ENCODE assay signal across 12 cellular contexts in genomic region chr10:132328738-132329137, GRCh38. TPM values are rescaled to one million over a fixed set of nuclear protein-coding genes. Genes with fewer than 3 reads are reported as not detected.
DNase-seq lines count a peak whose midpoint lies in the region; ATAC-seq and TF ChIP-seq lines count a peak whose summit lies in the region.
"Had no signal": no experiment of that assay in that cellular context is flagged by ENCODE, and none has a peak within 500 bp of the region (broad histone marks: within the 10 kb centered on the region; RNA-seq: fewer than 3 reads in every experiment).

No MANE protein-coding gene starts in this region.

- peaks cover 53% of the 10 kb centered on the region for H3K4me1 Mint-ChIP-seq in activated CD8-positive, alpha-beta memory T cell treated with anti-CD3 and anti-CD28 coated beads, Interleukin-2, amount 10 ng/mL, durations not matched to agents 7 days and 5 days
- H3K4me1 Mint-ChIP-seq in activated T-helper 1 cell treated with anti-CD3 and anti-CD28 coated beads, Interleukin-12 subunit alpha, Interleukin-12 subunit beta, Interleukin-2, Interleukin-4 antibody, amounts not matched to agents 30 ng/mL and 10 ng/mL and 1 ng/mL, durations not matched to agents 14 hours and 24 hours and 36 hours (ENCODE audit: low read depth): peaks cover 62% of the 10 kb centered on the region
- H3K4me1 Mint-ChIP-seq in stimulated activated effector memory CD8-positive, alpha-beta T cell treated with anti-CD3 and anti-CD28 coated beads, Interleukin-12 subunit alpha, Interleukin-12 subunit beta, amount 100 ng/mL, for 72 hours: peaks cover 79% of the 10 kb centered on the region

- H3K27ac ChIP-seq in left ventricle myocardium inferior (replicated peaks) (peak overlapping the region; percentile 25), WERI-Rb-1 (no peak overlapping the region)

- intact Hi-C loops in activated T-helper 1 cell treated with anti-CD3 and anti-CD28 coated beads, Interleukin-12 subunit alpha, Interleukin-12 subunit beta, Interleukin-2, Interleukin-4 antibody, amounts not matched to agents 30 ng/mL and 10 ng/mL and 1 ng/mL, durations not matched to agents 14 hours and 24 hours and 36 hours (cut with micrococcal nuclease): no loop called here
- intact Hi-C loops in left ventricle myocardium inferior (cut with micrococcal nuclease): no loop called here

- H3K9me3 Mint-ChIP-seq in activated CD8-positive, alpha-beta memory T cell treated with anti-CD3 and anti-CD28 coated beads, Interleukin-2, amount 10 ng/mL, durations not matched to agents 7 days and 5 days (ENCODE audit: low read depth): peaks cover 3% of the 10 kb centered on the region
- no peaks in the 10 kb centered on the region for H3K9me3 Mint-ChIP-seq in activated T-helper 1 cell treated with anti-CD3 and anti-CD28 coated beads, Interleukin-12 subunit alpha, Interleukin-12 subunit beta, Interleukin-2, Interleukin-4 antibody, amounts not matched to agents 30 ng/mL and 10 ng/mL and 1 ng/mL, durations not matched to agents 14 hours and 24 hours and 36 hours
- no peaks in the 10 kb centered on the region for H3K9me3 Mint-ChIP-seq in stimulated activated effector memory CD8-positive, alpha-beta T cell treated with anti-CD3 and anti-CD28 coated beads, Interleukin-12 subunit alpha, Interleukin-12 subunit beta, amount 100 ng/mL, for 72 hours

- H3K9me3 ChIP-seq in left ventricle myocardium inferior (replicated peaks): no peaks in the 10 kb centered on the region
- no peaks in the 10 kb centered on the region for H3K9me3 ChIP-seq in WERI-Rb-1 (ENCODE audit: severe bottlenecking)

- H3K4me3 ChIP-seq in left ventricle myocardium inferior (no peak overlapping the region), WERI-Rb-1 (ENCODE audit: low read depth, low read length) (no peak overlapping the region)

- no peak for ATAC-seq in activated CD8-positive, alpha-beta memory T cell treated with anti-CD3 and anti-CD28 coated beads, Interleukin-2, amount 10 ng/mL, durations not matched to agents 7 days and 5 days
- ATAC-seq in stimulated activated effector memory CD8-positive, alpha-beta T cell treated with anti-CD3 and anti-CD28 coated beads, Interleukin-12 subunit alpha, Interleukin-12 subunit beta, amount 100 ng/mL, for 72 hours: no peak
- no peak for ATAC-seq in HG03135 (IDR thresholded peaks at IDR 0.05; ENCODE audit: unreplicated experiment)
- ATAC-seq in GM19467 (IDR thresholded peaks at IDR 0.05; ENCODE audit: unreplicated experiment): no peak

- CTCF ChIA-PET in activated CD8-positive, alpha-beta memory T cell treated with anti-CD3 and anti-CD28 coated beads, Interleukin-2, amount 10 ng/mL, durations not matched to agents 7 days and 5 days (lab: Charles Lee): interaction anchor here (1.2 kb wide), 1 partner anchor 14 kb away, joined by 3 read pairs; no protein-coding TSS in a partner anchor

- H3K27ac Mint-ChIP-seq in activated CD8-positive, alpha-beta memory T cell treated with anti-CD3 and anti-CD28 coated beads, Interleukin-2, amount 10 ng/mL, durations not matched to agents 7 days and 5 days: no peak overlapping the region
- peak overlapping the region; percentile 15 for H3K27ac Mint-ChIP-seq in activated T-helper 1 cell treated with anti-CD3 and anti-CD28 coated beads, Interleukin-12 subunit alpha, Interleukin-12 subunit beta, Interleukin-2, Interleukin-4 antibody, amounts not matched to agents 30 ng/mL and 10 ng/mL and 1 ng/mL, durations not matched to agents 14 hours and 24 hours and 36 hours
- no peak overlapping the region for H3K27ac Mint-ChIP-seq in stimulated activated effector memory CD8-positive, alpha-beta T cell treated with anti-CD3 and anti-CD28 coated beads, Interleukin-12 subunit alpha, Interleukin-12 subunit beta, amount 100 ng/mL, for 72 hours

- H3K4me1 ChIP-seq in left ventricle myocardium inferior: peaks cover 54% of the 10 kb centered on the region

- H3K36me3 ChIP-seq in left ventricle myocardium inferior (no peaks in the 10 kb centered on the region), WERI-Rb-1 (peaks cover 22% of the 10 kb centered on the region)

- H3K36me3 Mint-ChIP-seq in activated CD8-positive, alpha-beta memory T cell treated with anti-CD3 and anti-CD28 coated beads, Interleukin-2, amount 10 ng/mL, durations not matched to agents 7 days and 5 days: peaks cover 55% of the 10 kb centered on the region
- peaks cover 40% of the 10 kb centered on the region for H3K36me3 Mint-ChIP-seq in activated T-helper 1 cell treated with anti-CD3 and anti-CD28 coated beads, Interleukin-12 subunit alpha, Interleukin-12 subunit beta, Interleukin-2, Interleukin-4 antibody, amounts not matched to agents 30 ng/mL and 10 ng/mL and 1 ng/mL, durations not matched to agents 14 hours and 24 hours and 36 hours (ENCODE audit: low read depth)
- H3K36me3 Mint-ChIP-seq in stimulated activated effector memory CD8-positive, alpha-beta T cell treated with anti-CD3 and anti-CD28 coated beads, Interleukin-12 subunit alpha, Interleukin-12 subunit beta, amount 100 ng/mL, for 72 hours: peaks cover 70% of the 10 kb centered on the region

- peak overlapping the region; percentile 84 for H3K4me3 Mint-ChIP-seq in activated CD8-positive, alpha-beta memory T cell treated with anti-CD3 and anti-CD28 coated beads, Interleukin-2, amount 10 ng/mL, durations not matched to agents 7 days and 5 days
- peak overlapping the region; percentile 27 for H3K4me3 Mint-ChIP-seq in activated T-helper 1 cell treated with anti-CD3 and anti-CD28 coated beads, Interleukin-12 subunit alpha, Interleukin-12 subunit beta, Interleukin-2, Interleukin-4 antibody, amounts not matched to agents 30 ng/mL and 10 ng/mL and 1 ng/mL, durations not matched to agents 14 hours and 24 hours and 36 hours
- H3K4me3 Mint-ChIP-seq in stimulated activated effector memory CD8-positive, alpha-beta T cell treated with anti-CD3 and anti-CD28 coated beads, Interleukin-12 subunit alpha, Interleukin-12 subunit beta, amount 100 ng/mL, for 72 hours: peak overlapping the region; percentile 85

- no peaks in the 10 kb centered on the region for H3K27me3 ChIP-seq in left ventricle myocardium inferior (ENCODE audit: low read depth)
- H3K27me3 ChIP-seq in WERI-Rb-1 (ENCODE audit: insufficient read depth, low read depth, severe bottlenecking): no peaks in the 10 kb centered on the region

- no peaks in the 10 kb centered on the region for H3K27me3 Mint-ChIP-seq in activated CD8-positive, alpha-beta memory T cell treated with anti-CD3 and anti-CD28 coated beads, Interleukin-2, amount 10 ng/mL, durations not matched to agents 7 days and 5 days
- H3K27me3 Mint-ChIP-seq in activated T-helper 1 cell treated with anti-CD3 and anti-CD28 coated beads, Interleukin-12 subunit alpha, Interleukin-12 subunit beta, Interleukin-2, Interleukin-4 antibody, amounts not matched to agents 30 ng/mL and 10 ng/mL and 1 ng/mL, durations not matched to agents 14 hours and 24 hours and 36 hours (ENCODE audit: insufficient read depth): peaks cover 3% of the 10 kb centered on the region

- no peak for DNase-seq in activated CD8-positive, alpha-beta memory T cell treated with anti-CD3 and anti-CD28 coated beads, Interleukin-2, amount 10 ng/mL, durations not matched to agents 7 days and 5 days
- DNase-seq in activated CD8-positive, alpha-beta memory T cell treated with anti-CD3 and anti-CD28 coated beads for 24 hours: no peak
- DNase-seq in activated T-helper 1 cell treated with anti-CD3 and anti-CD28 coated beads, Interleukin-12 subunit alpha, Interleukin-12 subunit beta, Interleukin-2, Interleukin-4 antibody, amounts not matched to agents 30 ng/mL and 10 ng/mL and 1 ng/mL, durations not matched to agents 14 hours and 24 hours and 36 hours (ENCODE audit: low spot score): no peak
- peak; percentile 69 for DNase-seq in left ventricle myocardium inferior
- no peak for DNase-seq in stimulated activated effector memory CD8-positive, alpha-beta T cell treated with anti-CD3 and anti-CD28 coated beads, Interleukin-12 subunit alpha, Interleukin-12 subunit beta, amount 100 ng/mL, for 72 hours (ENCODE audit: low spot score in 2 of 2)
- no peak for DNase-seq in WERI-Rb-1
- DNase-seq: kidney; NCI-H1436; occipital lobe; stimulated activated CD4-positive, alpha-beta T cell treated with anti-CD3 and anti-CD28 coated beads, Interleukin-4, amount 100 ng/mL, for 24 hours had no signal

- TF ChIP-seq CTCF in left ventricle myocardium inferior (IDR thresholded peaks at IDR 0.05; ENCODE audit: borderline replicate concordance) (no peak), WERI-Rb-1 (IDR thresholded peaks at IDR 0.05; ENCODE audit: low read depth, low read length) (no peak)

RNA-seq across cellular contexts. Expression of gene LRRC27, which starts 3.3 kb away (rescaled TPM):
- 1 to 10 TPM; 5.4 to 5.8 TPM for total RNA-seq in activated CD8-positive, alpha-beta memory T cell treated with anti-CD3 and anti-CD28 coated beads, Interleukin-2, amount 10 ng/mL, durations not matched to agents 7 days and 5 days
- total RNA-seq in activated T-helper 1 cell treated with anti-CD3 and anti-CD28 coated beads, Interleukin-12 subunit alpha, Interleukin-12 subunit beta, Interleukin-2, Interleukin-4 antibody, amounts not matched to agents 30 ng/mL and 10 ng/mL and 1 ng/mL, durations not matched to agents 14 hours and 24 hours and 36 hours: 1.7 and 3.4 TPM in 2 replicates
- 3.8 TPM for total RNA-seq in left ventricle myocardium inferior

RNA-seq across cellular contexts. Expression of gene STK32C, which starts 21.0 kb away (rescaled TPM):
- 10 to 100 TPM; 11.6 to 15.9 TPM for total RNA-seq in activated CD8-positive, alpha-beta memory T cell treated with anti-CD3 and anti-CD28 coated beads, Interleukin-2, amount 10 ng/mL, durations not matched to agents 7 days and 5 days
- total RNA-seq in activated T-helper 1 cell treated with anti-CD3 and anti-CD28 coated beads, Interleukin-12 subunit alpha, Interleukin-12 subunit beta, Interleukin-2, Interleukin-4 antibody, amounts not matched to agents 30 ng/mL and 10 ng/mL and 1 ng/mL, durations not matched to agents 14 hours and 24 hours and 36 hours: 14.6 and 15.5 TPM in 2 replicates
- 4.4 TPM for total RNA-seq in left ventricle myocardium inferior

Comparison
In these comparisons a context has a peak if more than half of its experiments do, and no peak if none do; other contexts are left out.
1. H3K4me3 Mint-ChIP-seq: peak in every context shown above with its lines; median percentile 85 in stimulated activated effector memory CD8-positive, alpha-beta T cell treated with anti-CD3 and anti-CD28 coated beads, Interleukin-12 subunit alpha, Interleukin-12 subunit beta, amount 100 ng/mL, for 72 hours; 84 in activated CD8-positive, alpha-beta memory T cell treated with anti-CD3 and anti-CD28 coated beads, Interleukin-2, amount 10 ng/mL, durations not matched to agents 7 days and 5 days; 27 in activated T-helper 1 cell treated with anti-CD3 and anti-CD28 coated beads, Interleukin-12 subunit alpha, Interleukin-12 subunit beta, Interleukin-2, Interleukin-4 antibody, amounts not matched to agents 30 ng/mL and 10 ng/mL and 1 ng/mL, durations not matched to agents 14 hours and 24 hours and 36 hours.